ENCODE assay signal across 8 cellular contexts in the genomic region with DNA sequence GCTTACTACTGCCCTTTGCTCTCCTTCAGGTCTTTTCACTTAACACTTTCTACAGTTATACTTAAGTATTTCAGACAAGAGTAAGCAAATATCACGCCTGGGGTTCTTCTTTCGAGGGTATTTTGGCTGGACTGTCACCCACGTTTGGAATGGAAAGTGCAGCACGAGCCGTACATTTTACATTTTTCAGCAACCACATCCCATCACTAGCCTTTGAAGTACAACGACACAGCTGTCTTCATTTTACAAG. TPM values are rescaled to one million over a fixed set of nuclear protein-coding genes. Genes with fewer than 3 reads are reported as not detected.
DNase-seq lines count a peak whose midpoint lies in the region; ATAC-seq and TF ChIP-seq lines count a peak whose summit lies in the region.

No MANE protein-coding gene starts in this region.

- peak overlapping the region; percentile 96 for H3K27ac ChIP-seq in testis

- H3K9me3 ChIP-seq in testis, result no peaks in the 10 kb centered on the region

- H3K36me3 Mint-ChIP-seq in activated CD4-positive, alpha-beta T cell treated with anti-CD3 and anti-CD28 coated beads, Interleukin-2, amount 10 ng/mL, durations not matched to agents 7 days and 5 days (ENCODE audit: low read depth), result peaks cover 19% of the 10 kb centered on the region
- peaks cover 14% of the 10 kb centered on the region for H3K36me3 Mint-ChIP-seq in activated naive CD8-positive, alpha-beta T cell treated with anti-CD3 and anti-CD28 coated beads, Interleukin-2, amount 10 ng/mL, durations not matched to agents 7 days and 5 days

- no peaks in the 10 kb centered on the region for H3K27me3 ChIP-seq in kidney epithelial cell (ENCODE audit: control insufficient read depth, insufficient read depth, low read length)
- no peaks in the 10 kb centered on the region for H3K27me3 ChIP-seq in testis

- 0% methylated on average over 6 of the region's 6 CpGs for WGBS in testis, 2 donors

- TF ChIP-seq CTCF in kidney epithelial cell (IDR thresholded peaks at IDR 0.05; ENCODE audit: insufficient read depth, low read length, poor library complexity, severe bottlenecking) (no peak), testis (IDR thresholded peaks at IDR 0.05) (no peak)

- peaks cover 10% of the 10 kb centered on the region for H3K4me1 ChIP-seq in testis

- peaks cover 34% of the 10 kb centered on the region for H3K4me1 Mint-ChIP-seq in activated CD4-positive, alpha-beta T cell treated with anti-CD3 and anti-CD28 coated beads, Interleukin-2, amount 10 ng/mL, durations not matched to agents 7 days and 5 days
- peaks cover 30% of the 10 kb centered on the region for H3K4me1 Mint-ChIP-seq in activated naive CD8-positive, alpha-beta T cell treated with anti-CD3 and anti-CD28 coated beads, Interleukin-2, amount 10 ng/mL, durations not matched to agents 7 days and 5 days

- CTCF ChIA-PET in activated CD4-positive, alpha-beta T cell treated with anti-CD3 and anti-CD28 coated beads, Interleukin-2, amount 10 ng/mL, durations not matched to agents 7 days and 5 days (lab: Charles Lee), result interaction anchor here (0.6 to 2.4 kb wide), 9 partner anchors 11 to 434 kb away, joined by 3 to 8 read pairs (median 3); a partner anchor contains a TSS

- no peak for DNase-seq in activated CD4-positive, alpha-beta T cell treated with anti-CD3 and anti-CD28 coated beads, Interleukin-2, amount 10 ng/mL, durations not matched to agents 7 days and 5 days
- DNase-seq in activated CD4-positive, alpha-beta T cell treated with anti-CD3 and anti-CD28 coated beads, Interleukin-2, amount 50 U/mL, for 48 hours, result no peak
- no peak for DNase-seq in activated naive CD8-positive, alpha-beta T cell treated with anti-CD3 and anti-CD28 coated beads, Interleukin-2, amount 10 ng/mL, durations not matched to agents 7 days and 5 days
- DNase-seq in kidney epithelial cell (ENCODE audit: low read depth) (no peak), testis (no peak), superior temporal gyrus (ENCODE audit: extremely low spot score) (no peak)

- no peaks in the 10 kb centered on the region for H3K27me3 Mint-ChIP-seq in activated CD4-positive, alpha-beta T cell treated with anti-CD3 and anti-CD28 coated beads, Interleukin-2, amount 10 ng/mL, durations not matched to agents 7 days and 5 days
- no peaks in the 10 kb centered on the region for H3K27me3 Mint-ChIP-seq in activated naive CD8-positive, alpha-beta T cell treated with anti-CD3 and anti-CD28 coated beads, Interleukin-2, amount 10 ng/mL, durations not matched to agents 7 days and 5 days

- peak overlapping the region; percentile 84 for H3K4me3 Mint-ChIP-seq in activated CD4-positive, alpha-beta T cell treated with anti-CD3 and anti-CD28 coated beads, Interleukin-2, amount 10 ng/mL, durations not matched to agents 7 days and 5 days
- peak overlapping the region; percentile 89 for H3K4me3 Mint-ChIP-seq in activated naive CD8-positive, alpha-beta T cell treated with anti-CD3 and anti-CD28 coated beads, Interleukin-2, amount 10 ng/mL, durations not matched to agents 7 days and 5 days

- H3K27ac Mint-ChIP-seq in activated CD4-positive, alpha-beta T cell treated with anti-CD3 and anti-CD28 coated beads, Interleukin-2, amount 10 ng/mL, durations not matched to agents 7 days and 5 days, result peak overlapping the region; percentile 97
- peak overlapping the region; percentile 98 for H3K27ac Mint-ChIP-seq in activated naive CD8-positive, alpha-beta T cell treated with anti-CD3 and anti-CD28 coated beads, Interleukin-2, amount 10 ng/mL, durations not matched to agents 7 days and 5 days

- POLR2A ChIA-PET in activated CD4-positive, alpha-beta T cell treated with anti-CD3 and anti-CD28 coated beads, Interleukin-2, amount 10 ng/mL, durations not matched to agents 7 days and 5 days (lab: Charles Lee), result interaction anchor here (0.7 to 1.2 kb wide), 6 partner anchors 63 to 332 kb away, joined by 3 to 6 read pairs (median 3); a partner anchor contains a TSS
- POLR2A ChIA-PET in activated naive CD8-positive, alpha-beta T cell treated with anti-CD3 and anti-CD28 coated beads, Interleukin-2, amount 10 ng/mL, durations not matched to agents 7 days and 5 days (lab: Charles Lee), result interaction anchor here (0.7 to 2.3 kb wide), 10 partner anchors 64 to 358 kb away, joined by 3 to 47 read pairs (median 5); a partner anchor contains a TSS

- no peaks in the 10 kb centered on the region for H3K36me3 ChIP-seq in kidney epithelial cell (ENCODE audit: control insufficient read depth, insufficient read depth, low read length)
- no peaks in the 10 kb centered on the region for H3K36me3 ChIP-seq in testis (ENCODE audit: low read depth, missing control alignments)

- intact Hi-C loops in testis (cut with DNase I; ENCODE audit: low total_unique reads), result loop anchor here (10.0 kb wide), 1 partner anchor 171 kb away; a partner anchor contains a TSS

- no peak for ATAC-seq in activated naive CD8-positive, alpha-beta T cell treated with anti-CD3 and anti-CD28 coated beads, Interleukin-2, amount 10 ng/mL, durations not matched to agents 7 days and 5 days (ENCODE audit: low read depth)
- ATAC-seq in GM21723 (IDR thresholded peaks at IDR 0.05; ENCODE audit: unreplicated experiment), result no peak
- ATAC-seq in HG03565 (IDR thresholded peaks at IDR 0.05; ENCODE audit: unreplicated experiment), result no peak

- no peaks in the 10 kb centered on the region for H3K9me3 Mint-ChIP-seq in activated CD4-positive, alpha-beta T cell treated with anti-CD3 and anti-CD28 coated beads, Interleukin-2, amount 10 ng/mL, durations not matched to agents 7 days and 5 days
- H3K9me3 Mint-ChIP-seq in activated naive CD8-positive, alpha-beta T cell treated with anti-CD3 and anti-CD28 coated beads, Interleukin-2, amount 10 ng/mL, durations not matched to agents 7 days and 5 days, result no peaks in the 10 kb centered on the region

- no peak for TF ChIP-seq POLR2A in testis (IDR thresholded peaks at IDR 0.05)

- peak overlapping the region; percentile 66 for H3K4me3 ChIP-seq in kidney epithelial cell (ENCODE audit: low read depth, low read length)
- H3K4me3 ChIP-seq in testis, result peak overlapping the region; percentile 90 to 92

RNA-seq across cellular contexts. Expression of a gene that starts 0.3 kb away (rescaled TPM):
- total RNA-seq in activated CD4-positive, alpha-beta T cell treated with anti-CD3 and anti-CD28 coated beads, Interleukin-2, amount 10 ng/mL, durations not matched to agents 7 days and 5 days, result 10 to 100 TPM; 33.2 to 37.1 TPM
- 10 to 100 TPM; 36.5 to 42.5 TPM for total RNA-seq in activated naive CD8-positive, alpha-beta T cell treated with anti-CD3 and anti-CD28 coated beads, Interleukin-2, amount 10 ng/mL, durations not matched to agents 7 days and 5 days
- total RNA-seq in kidney epithelial cell, result 50.5 TPM in 2 replicates
- 10 to 100 TPM; 49.6 to 52.5 TPM for total RNA-seq in testis
- 112 TPM for polyA plus RNA-seq in testis (ENCODE audit: insufficient read depth, low read depth, low replicate concordance)
